16 cellular contexts compared by ENCODE assay signal in the genomic region with DNA sequence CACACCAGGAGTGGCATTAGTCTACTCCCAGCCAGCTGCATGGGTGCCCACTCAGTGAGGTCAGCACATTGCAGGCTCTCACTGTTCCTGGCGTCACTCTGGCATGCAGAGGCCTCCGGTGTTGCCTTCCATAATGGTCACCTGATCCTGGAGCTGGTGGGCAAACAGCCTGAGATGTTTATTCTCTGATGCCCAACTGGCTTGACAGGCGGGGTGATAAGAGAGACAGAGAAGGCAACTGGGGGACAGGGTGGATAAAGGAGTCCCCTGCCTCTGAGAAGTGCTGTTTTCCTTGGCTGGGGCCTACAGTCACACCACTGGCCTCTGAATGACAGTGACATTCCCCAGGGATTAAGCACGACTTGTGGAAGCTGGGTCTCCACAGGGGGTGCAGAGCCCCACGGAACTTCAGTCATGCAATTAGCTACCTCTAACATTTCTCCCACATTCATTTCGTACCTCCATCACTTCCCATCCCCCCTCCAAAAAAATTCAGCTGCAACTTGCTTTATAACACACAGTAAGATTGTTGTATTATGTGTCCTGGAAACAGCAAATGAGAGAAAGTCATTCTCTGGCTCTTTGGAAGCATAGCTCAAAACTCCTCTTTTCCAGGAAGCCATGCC. TPM values are rescaled to one million over a fixed set of nuclear protein-coding genes. Genes with fewer than 3 reads are reported as not detected.
DNase-seq lines count a peak whose midpoint lies in the region; TF ChIP-seq lines count a peak whose summit lies in the region.
"Had no signal": no experiment of that assay in that cellular context is flagged by ENCODE, and none has a peak within 500 bp of the region (broad histone marks: within the 10 kb centered on the region; RNA-seq: fewer than 3 reads in every experiment).

No MANE protein-coding gene starts in this region.

- peaks cover 35% of the 10 kb centered on the region for H3F3A ChIP-seq in neural progenitor cell (ENCODE audit: low read depth)

- H2AFZ ChIP-seq in neural progenitor cell (replicated peaks) (no peak overlapping the region), hepatocyte (no peak overlapping the region)

- WGBS in hepatocyte (ENCODE audit: low lambda C conversion rate, missing lambda C conversion rate), result 45% methylated on average over 6 of the region's 6 CpGs

- H3K4me3 ChIP-seq in neural progenitor cell (no peak overlapping the region), hepatocyte (no peak overlapping the region)
- H3K4me3 ChIP-seq: prostate gland had no signal

- H3K79me2 ChIP-seq in neural progenitor cell (ENCODE audit: low read depth) (no peaks in the 10 kb centered on the region), hepatocyte (no peaks in the 10 kb centered on the region)

- H3K27me3 ChIP-seq in neural progenitor cell (peaks cover 19% of the 10 kb centered on the region), hepatocyte (peaks cover 6% of the 10 kb centered on the region)

- H3K4me1 ChIP-seq in neural progenitor cell (peaks cover 25% of the 10 kb centered on the region), hepatocyte (ENCODE audit: insufficient read depth) (peaks cover 4% of the 10 kb centered on the region)
- H3K4me1 ChIP-seq: prostate gland had no signal

- H3K27ac ChIP-seq in neural progenitor cell, result no peak overlapping the region
- H3K27ac ChIP-seq in hepatocyte, result no peak overlapping the region
- H3K27ac ChIP-seq: prostate gland had no signal

- no peak overlapping the region for H3K9ac ChIP-seq in neural progenitor cell

- H4K20me1 ChIP-seq in neural progenitor cell (ENCODE audit: low read depth) (peaks cover 12% of the 10 kb centered on the region), hepatocyte (ENCODE audit: insufficient read depth, poor library complexity, severe bottlenecking) (no peaks in the 10 kb centered on the region)

- H3K9me3 ChIP-seq in neural progenitor cell (ENCODE audit: low read depth) (no peaks in the 10 kb centered on the region), hepatocyte (ENCODE audit: low read depth) (no peaks in the 10 kb centered on the region)
- H3K9me3 ChIP-seq: prostate gland had no signal

- H3K4me3 Mint-ChIP-seq in glutamatergic neuron (ENCODE audit: unreplicated experiment) (no peak overlapping the region), neural progenitor cell (peak overlapping the region; percentile 50)

- peaks cover 5% of the 10 kb centered on the region for H3K9me3 Mint-ChIP-seq in glutamatergic neuron (ENCODE audit: unreplicated experiment)
- no peaks in the 10 kb centered on the region for H3K9me3 Mint-ChIP-seq in neural progenitor cell
- H3K9me3 Mint-ChIP-seq: activated naive CD4-positive, alpha-beta T cell treated with anti-CD3 and anti-CD28 coated beads, Interleukin-2, amount 50 U/mL, for 72 hours had no signal

- peak overlapping the region; percentile 15 for H3K27ac Mint-ChIP-seq in glutamatergic neuron (ENCODE audit: unreplicated experiment)
- no peak overlapping the region for H3K27ac Mint-ChIP-seq in neural progenitor cell
- H3K27ac Mint-ChIP-seq: activated naive CD4-positive, alpha-beta T cell treated with anti-CD3 and anti-CD28 coated beads, Interleukin-2, amount 50 U/mL, for 72 hours had no signal

- H3K27me3 Mint-ChIP-seq in glutamatergic neuron (ENCODE audit: unreplicated experiment) (no peaks in the 10 kb centered on the region), neural progenitor cell (ENCODE audit: insufficient read depth, low read depth) (peaks cover 5% of the 10 kb centered on the region)

- no peak for TF ChIP-seq CTCF in glutamatergic neuron (IDR thresholded peaks at IDR 0.05; ENCODE audit: partially characterized antibody, unreplicated experiment)
- no peak for TF ChIP-seq CTCF in neural progenitor cell (IDR thresholded peaks at IDR 0.05)
- no peak for TF ChIP-seq CTCF in hepatocyte (IDR thresholded peaks at IDR 0.05; ENCODE audit: poor library complexity)

- no peaks in the 10 kb centered on the region for H3K36me3 ChIP-seq in neural progenitor cell
- no peaks in the 10 kb centered on the region for H3K36me3 ChIP-seq in hepatocyte (replicated peaks; ENCODE audit: insufficient read depth, low read depth)
- H3K36me3 ChIP-seq: prostate gland had no signal

- H3K4me2 ChIP-seq in neural progenitor cell (peak overlapping the region; percentile 43), hepatocyte (no peak overlapping the region)

- H3K36me3 Mint-ChIP-seq in glutamatergic neuron (ENCODE audit: unreplicated experiment), result no peaks in the 10 kb centered on the region
- no peaks in the 10 kb centered on the region for H3K36me3 Mint-ChIP-seq in neural progenitor cell
- H3K36me3 Mint-ChIP-seq: activated naive CD4-positive, alpha-beta T cell treated with anti-CD3 and anti-CD28 coated beads, Interleukin-2, amount 50 U/mL, for 72 hours had no signal

- H3K4me1 Mint-ChIP-seq in glutamatergic neuron (ENCODE audit: low read depth, unreplicated experiment), result peaks cover 39% of the 10 kb centered on the region
- peaks cover 35% of the 10 kb centered on the region for H3K4me1 Mint-ChIP-seq in neural progenitor cell

- peak; percentile 19 for DNase-seq in COLO668 (lab: John Stamatoyannopoulos, UW; ENCODE audit: unreplicated experiment)
- DNase-seq in NCI-H510A treated with DMSO at 0.1 percent for 48 hours (lab: John Stamatoyannopoulos, UW), result peak; percentile 74
- DNase-seq in glutamatergic neuron, result no peak
- peak; percentile 72 for DNase-seq in neural progenitor cell (ENCODE audit: low spot score)
- DNase-seq in activated naive CD4-positive, alpha-beta T cell treated with Interleukin-2 at 50 U/mL for 16 hours, result no peak
- DNase-seq in NCI-H2107 treated with DMSO at 0.1 percent for 48 hours (lab: John Stamatoyannopoulos, UW; ENCODE audit: unreplicated experiment), result no peak
- DNase-seq in hepatocyte (ENCODE audit: low spot score), result no peak
- no peak for DNase-seq in stimulated activated naive CD4-positive, alpha-beta T cell treated with Interleukin-2 at 50 U/mL for 16 hours (lab: John Stamatoyannopoulos, UW)
- DNase-seq: DMS79 treated with DMSO at 0.1 percent for 48 hours; erythroblast; NCI-H1092; NCI-H524 treated with DMSO at 0.1 percent for 48 hours; stimulated activated CD4-positive, alpha-beta T cell treated with anti-CD3 and anti-CD28 coated beads, Interleukin-2, amount 100 ng/mL, for 48 hours had no signal

- H3K9me2 ChIP-seq in hepatocyte (replicated peaks; ENCODE audit: insufficient read depth), result no peaks in the 10 kb centered on the region

RNA-seq across cellular contexts. Expression of gene RBM20, which starts 7.1 kb away (rescaled TPM):
- total RNA-seq in glutamatergic neuron (ENCODE audit: unreplicated experiment), result 5.8 TPM
- 0.28 and 0.32 TPM in 2 replicates for total RNA-seq in neural progenitor cell (ENCODE audit: low replicate concordance)
- total RNA-seq in hepatocyte, result 3.1 and 4.0 TPM in 2 replicates
- 3.7 and 6.5 TPM in 2 replicates for polyA plus RNA-seq in hepatocyte
- polyA plus RNA-seq: mammary epithelial cell had no signal

Comparison
In these comparisons a context has a peak if more than half of its experiments do, and no peak if none do; other contexts are left out.
1. DNase-seq: peak in COLO668 (single experiment), NCI-H510A treated with DMSO at 0.1 percent for 48 hours (single experiment) and neural progenitor cell (single experiment); none in glutamatergic neuron (single experiment), activated naive CD4-positive, alpha-beta T cell treated with Interleukin-2 at 50 U/mL for 16 hours (single experiment), NCI-H2107 treated with DMSO at 0.1 percent for 48 hours (single experiment), hepatocyte (single experiment) and stimulated activated naive CD4-positive, alpha-beta T cell treated with Interleukin-2 at 50 U/mL for 16 hours (single experiment).